ENCODE assay signal across 8 cellular contexts in genomic region chr15:64699767-64700388, GRCh38.
A peak's percentile ranks its signal among the peaks of the same experiment; 100 is the strongest.
DNase-seq lines count a peak whose midpoint lies in the region; ATAC-seq and TF ChIP-seq lines count a peak whose summit lies in the region.

No MANE protein-coding gene starts in this region.

- H3K27ac ChIP-seq in AG04450 (ENCODE audit: low read depth, low read length) (peak overlapping the region; percentile 57), ectodermal cell (ENCODE audit: insufficient read depth, low read depth, low read length, poor library complexity, severe bottlenecking) (peak overlapping the region; percentile 67)

- POLR2A ChIA-PET in AG04450 (lab: Yijun Ruan, JAX), result no interaction called here

- H3K9me3 ChIP-seq in AG04450 (ENCODE audit: control insufficient read depth, insufficient read depth, low read length) (no peaks in the 10 kb centered on the region; the same call in 1 of the 2 replicates), ectodermal cell (ENCODE audit: control insufficient read depth, low read length) (no peaks in the 10 kb centered on the region)

- H3K4me1 ChIP-seq in ectodermal cell (ENCODE audit: control insufficient read depth, insufficient read depth, low read length), result peaks cover 31% of the 10 kb centered on the region

- ATAC-seq in HG02759 (IDR thresholded peaks at IDR 0.05; ENCODE audit: unreplicated experiment), result no peak

- DNase-seq in AG04450 (ENCODE audit: low read depth, low spot score), result no peak
- peak; percentile 13 for DNase-seq in NCI-H187 treated with DMSO at 0.1 percent for 48 hours (lab: John Stamatoyannopoulos, UW)
- peak; percentile 61 for DNase-seq in midbrain (lab: John Stamatoyannopoulos, UW)
- no peak for DNase-seq in HPDE6-E6E7 (ENCODE audit: extremely low spot score)
- DNase-seq in activated effector memory CD4-positive, alpha-beta T cell treated with Interleukin-2 at 50 U/mL for 16 hours, result no peak
- DNase-seq in activated CD4-positive, CD25-positive, alpha-beta regulatory T cell treated with anti-CD3 and anti-CD28 coated beads, Interleukin-2, amount 50 U/mL, for 72 hours, result no peak

- peaks cover 6% of the 10 kb centered on the region for H3K36me3 ChIP-seq in ectodermal cell (ENCODE audit: control insufficient read depth, insufficient read depth, low read length)

- H3K27me3 ChIP-seq in AG04450 (ENCODE audit: control insufficient read depth, insufficient read depth, low read length), result no peaks in the 10 kb centered on the region
- no peaks in the 10 kb centered on the region for H3K27me3 ChIP-seq in ectodermal cell (ENCODE audit: control insufficient read depth, insufficient read depth, low read length, poor library complexity, severe bottlenecking)

- CTCF ChIA-PET in AG04450 (lab: Charles Lee), result interaction anchor here (0.7 kb wide), 1 partner anchor 14 kb away, joined by 3 read pairs; no protein-coding TSS in a partner anchor

- TF ChIP-seq CTCF in AG04450 (IDR thresholded peaks at IDR 0.05; ENCODE audit: low read depth, low read length), result no peak

- 0 to 1% methylated on average over 7 of the region's 7 CpGs for WGBS in ectodermal cell, 2 experiments

- H3K4me3 ChIP-seq in AG04450 (ENCODE audit: low read depth, low read length) (peak overlapping the region; percentile 84), ectodermal cell (ENCODE audit: insufficient read depth, low read depth, low read length) (peak overlapping the region; percentile 73)

Comparison
In these comparisons a context has a peak if more than half of its experiments do, and no peak if none do; other contexts are left out.
1. DNase-seq: peak in NCI-H187 treated with DMSO at 0.1 percent for 48 hours (single experiment) and midbrain (single experiment); none in AG04450 (single experiment), HPDE6-E6E7 (single experiment), activated effector memory CD4-positive, alpha-beta T cell treated with Interleukin-2 at 50 U/mL for 16 hours (single experiment) and activated CD4-positive, CD25-positive, alpha-beta regulatory T cell treated with anti-CD3 and anti-CD28 coated beads, Interleukin-2, amount 50 U/mL, for 72 hours (single experiment).